ENCODE assay signal across 21 cellular contexts in the genomic region with DNA sequence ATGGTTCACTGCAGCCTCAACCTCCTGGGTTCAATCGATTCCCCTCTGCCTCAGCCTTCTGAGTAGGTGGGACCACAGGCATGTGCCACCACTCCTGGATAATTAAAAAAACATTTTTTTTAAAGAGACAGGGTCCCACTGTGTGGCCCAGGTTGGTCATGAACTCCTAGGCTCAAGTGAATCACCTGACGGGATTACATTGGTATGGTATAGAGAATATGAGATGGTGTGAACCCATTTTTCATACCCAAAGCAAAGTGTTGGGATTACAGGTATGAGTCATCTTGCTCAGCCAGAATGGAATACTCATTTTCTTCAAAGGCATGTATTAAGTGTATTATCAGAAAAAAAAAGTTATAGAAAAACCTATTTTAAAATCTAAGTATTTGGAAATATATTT.
"Had no signal": no experiment of that assay in that cellular context is flagged by ENCODE, and none has a peak within 500 bp of the region (broad histone marks: within the 10 kb centered on the region; RNA-seq: fewer than 3 reads in every experiment).

No MANE protein-coding gene starts in this region.

- H2AFZ ChIP-seq: hepatocyte, parathyroid adenoma had no signal

- H3K4me3 ChIP-seq: esophagus muscularis mucosa, gastroesophageal sphincter, heart left ventricle, hepatocyte, lung, right lobe of liver, thoracic aorta, tibial nerve, upper lobe of right lung, vagina had no signal

- H3K4me1 ChIP-seq: esophagus muscularis mucosa, gastroesophageal sphincter, heart left ventricle, parathyroid adenoma, right lobe of liver, tibial nerve, upper lobe of right lung, vagina had no signal

- ATAC-seq: gastroesophageal sphincter; heart left ventricle; left lobe of liver; natural killer cell; right lobe of liver; stimulated activated naive B cell treated with anti-CD40 and anti-IgM and Interleukin-4, amounts not matched to agents 10 μg/mL and 1 μg/mL and 100 μg/mL, for 72 hours; upper lobe of right lung had no signal

- H3K9ac ChIP-seq: parathyroid adenoma had no signal

- H3K36me3 ChIP-seq: neutrophil, right lobe of liver, thoracic aorta, upper lobe of right lung, vagina had no signal

- H3K27me3 ChIP-seq: esophagus muscularis mucosa, gastroesophageal sphincter, heart left ventricle, hepatocyte, neutrophil, right lobe of liver, tibial nerve, upper lobe of right lung, vagina had no signal

- H3K27ac ChIP-seq: esophagus muscularis mucosa, gastroesophageal sphincter, heart left ventricle, hepatocyte, neutrophil, parathyroid adenoma, right lobe of liver, thoracic aorta, tibial nerve, upper lobe of right lung, vagina had no signal

- DNase-seq: effector CD8-positive, alpha-beta T cell; heart left ventricle; kidney; natural killer cell; right lobe of liver; small intestine; stimulated activated CD4-positive, alpha-beta T cell treated with anti-CD3 and anti-CD28 coated beads, Interleukin-15, amount 100 ng/mL, for 24 hours; stimulated activated CD4-positive, alpha-beta T cell treated with anti-CD3 and anti-CD28 coated beads, Interleukin-2, amount 100 ng/mL, for 48 hours; stimulated activated naive B cell treated with anti-CD40 and anti-IgM and Interleukin-4, amounts not matched to agents 10 μg/mL and 1 μg/mL and 100 μg/mL, for 72 hours; upper lobe of right lung had no signal

- H3K79me2 ChIP-seq: hepatocyte, parathyroid adenoma had no signal

- FAIRE-seq: endothelial cell of umbilical vein, kidney, small intestine had no signal

- H3K4me2 ChIP-seq: hepatocyte had no signal

- H3K9me3 ChIP-seq: esophagus muscularis mucosa, gastroesophageal sphincter, heart left ventricle, neutrophil, right lobe of liver, thoracic aorta, tibial nerve, upper lobe of right lung, vagina had no signal
